10 cellular contexts compared by ENCODE assay signal in genomic region chr16:88045820-88046303, GRCh38.
A peak's percentile ranks its signal among the peaks of the same experiment; 100 is the strongest.
DNase-seq lines count a peak whose midpoint lies in the region; ATAC-seq and TF ChIP-seq lines count a peak whose summit lies in the region.
"Had no signal": no experiment of that assay in that cellular context is flagged by ENCODE, and none has a peak within 500 bp of the region (broad histone marks: within the 10 kb centered on the region; RNA-seq: fewer than 3 reads in every experiment).

No MANE protein-coding gene starts in this region.

- H3K36me3 ChIP-seq in BLaER1 (peaks cover 27% of the 10 kb centered on the region), OCI-LY3 (replicated peaks; ENCODE audit: low read depth, low read length) (peaks cover 6% of the 10 kb centered on the region)

- H3K27me3 ChIP-seq in BLaER1 (no peaks in the 10 kb centered on the region), OCI-LY3 (ENCODE audit: low read depth, low read length) (no peaks in the 10 kb centered on the region)

- H3K27ac ChIP-seq in BLaER1, result peak overlapping the region; percentile 50
- H3K27ac ChIP-seq in OCI-LY3 (ENCODE audit: low read length), result peak overlapping the region; percentile 84
- H3K27ac ChIP-seq: VCaP had no signal

- peak; percentile 82 for ATAC-seq in HG02885 (IDR thresholded peaks at IDR 0.05; ENCODE audit: poor library complexity, unreplicated experiment)

- H3K9ac ChIP-seq in BLaER1 (no peak overlapping the region), OCI-LY3 (ENCODE audit: low read length) (peak overlapping the region; percentile 42)

- peak; percentile 18 for TF ChIP-seq POLR2A in GM19099 (IDR thresholded peaks at IDR 0.05; ENCODE audit: extremely low read depth, insufficient read length, low read depth)

- H3K4me2 ChIP-seq in BLaER1 (peak overlapping the region; percentile 82), OCI-LY3 (ENCODE audit: low read length) (peak overlapping the region; percentile 88)

- TF ChIP-seq CTCF in OCI-LY3 (IDR thresholded peaks at IDR 0.05; ENCODE audit: low read depth, low read length), result no peak

- no peak overlapping the region for H3K4me3 ChIP-seq in BLaER1
- peak overlapping the region; percentile 63 for H3K4me3 ChIP-seq in OCI-LY3 (ENCODE audit: low read length)

- no peaks in the 10 kb centered on the region; the same call in 1 of the 2 replicates for H4K20me1 ChIP-seq in BLaER1
- H4K20me1 ChIP-seq in OCI-LY3 (ENCODE audit: insufficient read depth, low read length), result no peaks in the 10 kb centered on the region

- H2AFZ ChIP-seq in OCI-LY3 (ENCODE audit: low read depth, low read length), result no peak overlapping the region

- H3K79me2 ChIP-seq in OCI-LY3 (ENCODE audit: low read length), result no peaks in the 10 kb centered on the region

- no peaks in the 10 kb centered on the region for H3K9me3 ChIP-seq in BLaER1
- H3K9me3 ChIP-seq in OCI-LY3 (ENCODE audit: insufficient read depth, low read length), result no peaks in the 10 kb centered on the region

- peaks cover 53% of the 10 kb centered on the region for H3K4me1 ChIP-seq in BLaER1
- peaks cover 44% of the 10 kb centered on the region for H3K4me1 ChIP-seq in OCI-LY3 (ENCODE audit: low read length)

- DNase-seq in OCI-M2 (lab: John Stamatoyannopoulos, UW; ENCODE audit: unreplicated experiment) (no peak), NCI-H2171 (lab: John Stamatoyannopoulos, UW) (no peak), NCI-H524 (lab: John Stamatoyannopoulos, UW) (no peak)
- DNase-seq in stimulated activated CD4-positive, alpha-beta T cell treated with anti-CD3 and anti-CD28 coated beads, Interleukin-4, amount 100 ng/mL, for 4 hours, result no peak
- DNase-seq: NCI-H446 had no signal
